ENCODE assay signal across 13 cellular contexts in genomic region chr10:72322030-72322279, GRCh38. TPM values are rescaled to one million over a fixed set of nuclear protein-coding genes. Genes with fewer than 3 reads are reported as not detected.
DNase-seq lines count a peak whose midpoint lies in the region; ATAC-seq and TF ChIP-seq lines count a peak whose summit lies in the region.
"Had no signal": no experiment of that assay in that cellular context is flagged by ENCODE, and none has a peak within 500 bp of the region (broad histone marks: within the 10 kb centered on the region; RNA-seq: fewer than 3 reads in every experiment).

No MANE protein-coding gene starts in this region.

- POLR2A ChIA-PET in Panc1 (lab: Charles Lee): no interaction called here

- DNase-seq in activated T-cell treated with anti-CD3 and anti-CD28 coated beads, Interleukin-2, amount 50 U/mL, for 72 hours: no peak
- DNase-seq in activated T-cell treated with anti-CD3 and anti-CD28 coated beads, Interleukin-2, amount 50 U/mL, for 48 hours: no peak
- no peak for DNase-seq in Panc1 (ENCODE audit: low read depth, low spot score)
- no peak for DNase-seq in stimulated activated naive CD8-positive, alpha-beta T cell treated with anti-CD3 and anti-CD28 coated beads, Interleukin-15, amount 100 ng/mL, for 72 hours
- no peak for DNase-seq in cerebellar cortex (ENCODE audit: low spot score)
- DNase-seq in NCI-H524 treated with DMSO at 0.1 percent for 48 hours (lab: John Stamatoyannopoulos, UW): no peak
- DNase-seq: hypothalamus; MM.1S; NCI-H774; stimulated activated CD4-positive, alpha-beta T cell treated with anti-CD3 and anti-CD28 coated beads, Interleukin-2, amount 100 ng/mL, for 48 hours; thyroid gland had no signal

- peaks cover 0 to 1% of the 10 kb centered on the region in 2 donors for H3K9me3 Mint-ChIP-seq in activated T-cell treated with anti-CD3 and anti-CD28 coated beads, Interleukin-2, amount 50 U/mL, for 72 hours
- no peaks in the 10 kb centered on the region for H3K9me3 Mint-ChIP-seq in stimulated activated naive CD8-positive, alpha-beta T cell treated with anti-CD3 and anti-CD28 coated beads, Interleukin-15, amount 100 ng/mL, for 72 hours

- intact Hi-C loops in Panc1 (cut with micrococcal nuclease; ENCODE audit: unreplicated experiment): no loop called here

- H3K27ac ChIP-seq in Panc1 (ENCODE audit: low read length) (peak overlapping the region; percentile 89), esophagus (ENCODE audit: low read depth in 2 of 2, low read length in 1 of 2) (peak overlapping the region; percentile 76 to 97)

- H3K36me3 Mint-ChIP-seq in activated T-cell treated with anti-CD3 and anti-CD28 coated beads, Interleukin-2, amount 50 U/mL, for 72 hours (ENCODE audit: insufficient read depth in 2 of 2): peaks cover 6 to 8% of the 10 kb centered on the region in 2 donors

- H3K4me1 Mint-ChIP-seq in activated T-cell treated with anti-CD3 and anti-CD28 coated beads, Interleukin-2, amount 50 U/mL, for 72 hours (ENCODE audit: low read depth): peaks cover 78% of the 10 kb centered on the region
- peaks cover 85% of the 10 kb centered on the region for H3K4me1 Mint-ChIP-seq in stimulated activated naive CD8-positive, alpha-beta T cell treated with anti-CD3 and anti-CD28 coated beads, Interleukin-15, amount 100 ng/mL, for 72 hours

- 67 to 79% methylated on average over 3 of the region's 3 CpGs for WGBS in esophagus, 2 donors

- H3K36me3 ChIP-seq in Panc1 (ENCODE audit: control insufficient read depth, insufficient read depth, low read length): no peaks in the 10 kb centered on the region
- no peaks in the 10 kb centered on the region for H3K36me3 ChIP-seq in esophagus (ENCODE audit: control insufficient read depth in 2 of 2, insufficient read depth in 2 of 2, low read length in 1 of 2)
- H3K36me3 ChIP-seq: thyroid gland had no signal

- H3K27me3 Mint-ChIP-seq in activated T-cell treated with anti-CD3 and anti-CD28 coated beads, Interleukin-2, amount 50 U/mL, for 72 hours (ENCODE audit: low read depth): no peaks in the 10 kb centered on the region
- H3K27me3 Mint-ChIP-seq in stimulated activated naive CD8-positive, alpha-beta T cell treated with anti-CD3 and anti-CD28 coated beads, Interleukin-15, amount 100 ng/mL, for 72 hours: no peaks in the 10 kb centered on the region

- CTCF ChIA-PET in Panc1 (lab: Charles Lee): interaction anchor here (1.0 kb wide), 1 partner anchor 273 kb away, joined by 3 read pairs; no protein-coding TSS in a partner anchor

- in situ Hi-C loops in Panc1 (cut with HindIII; ENCODE audit: low pct_unique_long_range_greater_than_20kb, low sequenced_read_pairs): loop anchor here (25.0 kb wide), 1 partner anchor 360 kb away; the partner anchor contains the start of gene CHST3

- no peaks in the 10 kb centered on the region for H3K27me3 ChIP-seq in Panc1 (ENCODE audit: control insufficient read depth, insufficient read depth, low read length)
- H3K27me3 ChIP-seq in esophagus (ENCODE audit: control insufficient read depth in 1 of 2, insufficient read depth in 2 of 2, low read length in 2 of 2): no peaks in the 10 kb centered on the region
- H3K27me3 ChIP-seq: thyroid gland had no signal

- H3K4me1 ChIP-seq in Panc1 (ENCODE audit: control insufficient read depth, insufficient read depth, low read length) (peaks cover 82% of the 10 kb centered on the region), esophagus (ENCODE audit: control insufficient read depth in 2 of 2, insufficient read depth in 2 of 2, low read length in 1 of 2) (peaks cover 17 to 38% of the 10 kb centered on the region in 2 donors)

- H3K27ac Mint-ChIP-seq in activated T-cell treated with anti-CD3 and anti-CD28 coated beads, Interleukin-2, amount 50 U/mL, for 72 hours: peak overlapping the region; percentile 100
- peak overlapping the region; percentile 100 for H3K27ac Mint-ChIP-seq in stimulated activated naive CD8-positive, alpha-beta T cell treated with anti-CD3 and anti-CD28 coated beads, Interleukin-15, amount 100 ng/mL, for 72 hours

- no peak for TF ChIP-seq CTCF in Panc1 (IDR thresholded peaks at IDR 0.05)

- no peaks in the 10 kb centered on the region for H3K9me3 ChIP-seq in Panc1 (ENCODE audit: control insufficient read depth, insufficient read depth, low read depth, low read length)
- no peaks in the 10 kb centered on the region for H3K9me3 ChIP-seq in esophagus (ENCODE audit: control insufficient read depth in 2 of 2, insufficient read depth in 1 of 2, low read depth in 1 of 2, low read length in 1 of 2)
- H3K9me3 ChIP-seq: thyroid gland had no signal

- no TSS peak for BruUV-seq in Panc1 (replicated peaks; lab: Mats Ljungman, UMichigan)

- peak overlapping the region; percentile 71 to 77 for H3K4me3 Mint-ChIP-seq in activated T-cell treated with anti-CD3 and anti-CD28 coated beads, Interleukin-2, amount 50 U/mL, for 72 hours
- peak overlapping the region; percentile 81 to 93 for H3K4me3 Mint-ChIP-seq in stimulated activated naive CD8-positive, alpha-beta T cell treated with anti-CD3 and anti-CD28 coated beads, Interleukin-15, amount 100 ng/mL, for 72 hours

- H3K4me3 ChIP-seq in Panc1 (ENCODE audit: low read depth in 2 of 2, low read length in 2 of 2) (no peak overlapping the region), esophagus (ENCODE audit: low read depth in 1 of 2, low read length in 2 of 2) (no peak overlapping the region)
- H3K4me3 ChIP-seq: thyroid gland had no signal

- no peak for ATAC-seq in activated T-cell treated with anti-CD3 and anti-CD28 coated beads, Interleukin-2, amount 50 U/mL, for 72 hours (replicated peaks in 1 of 2)
- ATAC-seq in Panc1: no peak
- no peak for ATAC-seq in stimulated activated naive CD8-positive, alpha-beta T cell treated with anti-CD3 and anti-CD28 coated beads, Interleukin-15, amount 100 ng/mL, for 72 hours
- no peak for ATAC-seq in HG02623 (IDR thresholded peaks at IDR 0.05; ENCODE audit: unreplicated experiment)

RNA-seq across cellular contexts. Expression of gene DNAJB12, which starts 32.8 kb away (rescaled TPM):
- total RNA-seq in activated T-cell treated with anti-CD3 and anti-CD28 coated beads, Interleukin-2, amount 50 U/mL, for 72 hours: 10 to 100 TPM; 24.1 to 25.2 TPM
- total RNA-seq in Panc1 (2021; ENCODE audit: unreplicated experiment): 51.0 TPM
- 46.8 TPM for polyA plus RNA-seq in Panc1 (2012; ENCODE audit: insufficient read length)
- 10 to 100 TPM; 18.4 to 20.7 TPM for polyA plus RNA-seq in esophagus

RNA-seq across cellular contexts. Expression of gene DDIT4, which starts 48.2 kb away (rescaled TPM):
- total RNA-seq in activated T-cell treated with anti-CD3 and anti-CD28 coated beads, Interleukin-2, amount 50 U/mL, for 72 hours: 1,000 to 10,000 TPM; 1,119 to 1,202 TPM
- total RNA-seq in Panc1 (2021; ENCODE audit: unreplicated experiment): 157 TPM
- 344 TPM for polyA plus RNA-seq in Panc1 (2012; ENCODE audit: insufficient read length)
- 100 to 1,000 TPM; 230 to 332 TPM for polyA plus RNA-seq in esophagus
